In the genomic region with DNA sequence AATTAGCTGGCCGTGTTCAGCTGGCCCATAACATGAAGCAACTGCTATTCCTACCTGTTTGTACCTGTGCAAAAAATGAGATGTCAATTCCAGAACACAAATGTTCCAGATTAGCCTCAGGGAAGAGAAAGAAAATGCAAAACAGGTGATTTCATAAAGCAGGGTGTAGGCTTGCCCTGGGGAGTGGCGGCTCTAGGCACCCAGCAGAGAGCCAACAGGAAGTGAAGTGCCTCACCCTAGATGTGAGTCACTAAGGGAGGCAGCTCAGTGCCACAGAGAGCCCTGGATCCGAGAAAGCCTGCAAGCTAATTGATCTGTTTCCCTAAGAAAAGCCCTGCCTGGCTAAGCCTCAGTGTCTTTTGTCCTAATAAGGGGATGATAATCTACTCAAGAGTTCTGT, we compare ENCODE assay signal across 2 cellular contexts.
TF ChIP-seq lines count a peak whose summit lies in the region.

No MANE protein-coding gene starts in this region.

TF ChIP-seq in HCT116, 20 proteins besides CTCF, POLR2A, EP300 and RAD21 (continued from another document):
- TF ChIP-seq, protein P1, sequence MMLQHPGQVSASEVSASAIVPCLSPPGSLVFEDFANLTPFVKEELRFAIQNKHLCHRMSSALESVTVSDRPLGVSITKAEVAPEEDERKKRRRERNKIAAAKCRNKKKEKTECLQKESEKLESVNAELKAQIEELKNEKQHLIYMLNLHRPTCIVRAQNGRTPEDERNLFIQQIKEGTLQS (IDR thresholded peaks at IDR 0.05), result no peak
- TF ChIP-seq JUND (IDR thresholded peaks at IDR 0.05) (peak; percentile 79), SIN3A (IDR thresholded peaks at IDR 0.05; ENCODE audit: low read depth) (no peak), ELF1 (IDR thresholded peaks at IDR 0.05; ENCODE audit: borderline replicate concordance, low read depth) (peak; percentile 21; the same call in 1 of the 2 replicates), ZFX (IDR thresholded peaks at IDR 0.05) (no peak), SP1 (IDR thresholded peaks at IDR 0.05; ENCODE audit: low read depth) (peak; percentile 79), ZNF274 (IDR thresholded peaks at IDR 0.05; ENCODE audit: low read depth, low read length) (no peak), SRF (IDR thresholded peaks at IDR 0.05; ENCODE audit: low read depth) (no peak; the same call in 1 of the 2 replicates), EGR1 (IDR thresholded peaks at IDR 0.05; ENCODE audit: low read depth) (no peak), TCF7L2 (IDR thresholded peaks at IDR 0.05; ENCODE audit: borderline replicate concordance, extremely low read depth, insufficient read depth, insufficient read length) (peak; percentile 43), FOSL1 (IDR thresholded peaks at IDR 0.05; ENCODE audit: low read depth) (peak; percentile 69; the same call in 1 of the 2 replicates)
- TF ChIP-seq, protein P2, sequence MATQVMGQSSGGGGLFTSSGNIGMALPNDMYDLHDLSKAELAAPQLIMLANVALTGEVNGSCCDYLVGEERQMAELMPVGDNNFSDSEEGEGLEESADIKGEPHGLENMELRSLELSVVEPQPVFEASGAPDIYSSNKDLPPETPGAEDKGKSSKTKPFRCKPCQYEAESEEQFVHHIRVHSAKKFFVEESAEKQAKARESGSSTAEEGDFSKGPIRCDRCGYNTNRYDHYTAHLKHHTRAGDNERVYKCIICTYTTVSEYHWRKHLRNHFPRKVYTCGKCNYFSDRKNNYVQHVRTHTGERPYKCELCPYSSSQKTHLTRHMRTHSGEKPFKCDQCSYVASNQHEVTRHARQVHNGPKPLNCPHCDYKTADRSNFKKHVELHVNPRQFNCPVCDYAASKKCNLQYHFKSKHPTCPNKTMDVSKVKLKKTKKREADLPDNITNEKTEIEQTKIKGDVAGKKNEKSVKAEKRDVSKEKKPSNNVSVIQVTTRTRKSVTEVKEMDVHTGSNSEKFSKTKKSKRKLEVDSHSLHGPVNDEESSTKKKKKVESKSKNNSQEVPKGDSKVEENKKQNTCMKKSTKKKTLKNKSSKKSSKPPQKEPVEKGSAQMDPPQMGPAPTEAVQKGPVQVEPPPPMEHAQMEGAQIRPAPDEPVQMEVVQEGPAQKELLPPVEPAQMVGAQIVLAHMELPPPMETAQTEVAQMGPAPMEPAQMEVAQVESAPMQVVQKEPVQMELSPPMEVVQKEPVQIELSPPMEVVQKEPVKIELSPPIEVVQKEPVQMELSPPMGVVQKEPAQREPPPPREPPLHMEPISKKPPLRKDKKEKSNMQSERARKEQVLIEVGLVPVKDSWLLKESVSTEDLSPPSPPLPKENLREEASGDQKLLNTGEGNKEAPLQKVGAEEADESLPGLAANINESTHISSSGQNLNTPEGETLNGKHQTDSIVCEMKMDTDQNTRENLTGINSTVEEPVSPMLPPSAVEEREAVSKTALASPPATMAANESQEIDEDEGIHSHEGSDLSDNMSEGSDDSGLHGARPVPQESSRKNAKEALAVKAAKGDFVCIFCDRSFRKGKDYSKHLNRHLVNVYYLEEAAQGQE (IDR thresholded peaks at IDR 0.05; ENCODE audit: low read depth), result no peak
- TF ChIP-seq, protein P3, sequence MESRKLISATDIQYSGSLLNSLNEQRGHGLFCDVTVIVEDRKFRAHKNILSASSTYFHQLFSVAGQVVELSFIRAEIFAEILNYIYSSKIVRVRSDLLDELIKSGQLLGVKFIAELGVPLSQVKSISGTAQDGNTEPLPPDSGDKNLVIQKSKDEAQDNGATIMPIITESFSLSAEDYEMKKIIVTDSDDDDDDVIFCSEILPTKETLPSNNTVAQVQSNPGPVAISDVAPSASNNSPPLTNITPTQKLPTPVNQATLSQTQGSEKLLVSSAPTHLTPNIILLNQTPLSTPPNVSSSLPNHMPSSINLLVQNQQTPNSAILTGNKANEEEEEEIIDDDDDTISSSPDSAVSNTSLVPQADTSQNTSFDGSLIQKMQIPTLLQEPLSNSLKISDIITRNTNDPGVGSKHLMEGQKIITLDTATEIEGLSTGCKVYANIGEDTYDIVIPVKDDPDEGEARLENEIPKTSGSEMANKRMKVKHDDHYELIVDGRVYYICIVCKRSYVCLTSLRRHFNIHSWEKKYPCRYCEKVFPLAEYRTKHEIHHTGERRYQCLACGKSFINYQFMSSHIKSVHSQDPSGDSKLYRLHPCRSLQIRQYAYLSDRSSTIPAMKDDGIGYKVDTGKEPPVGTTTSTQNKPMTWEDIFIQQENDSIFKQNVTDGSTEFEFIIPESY (IDR thresholded peaks at IDR 0.05; ENCODE audit: extremely low read depth, insufficient replicate concordance, low read length), result no peak

TF ChIP-seq in GM12878, 131 proteins besides CTCF, POLR2A, EP300 and RAD21 (continued from another document):
- TF ChIP-seq SP1 (IDR thresholded peaks at IDR 0.05; ENCODE audit: low read depth, low read length) (no peak), MYB (IDR thresholded peaks at IDR 0.05; ENCODE audit: borderline replicate concordance, low read depth, low read length) (no peak)
